ENCODE assay signal across 1 cellular context in the genomic region with DNA sequence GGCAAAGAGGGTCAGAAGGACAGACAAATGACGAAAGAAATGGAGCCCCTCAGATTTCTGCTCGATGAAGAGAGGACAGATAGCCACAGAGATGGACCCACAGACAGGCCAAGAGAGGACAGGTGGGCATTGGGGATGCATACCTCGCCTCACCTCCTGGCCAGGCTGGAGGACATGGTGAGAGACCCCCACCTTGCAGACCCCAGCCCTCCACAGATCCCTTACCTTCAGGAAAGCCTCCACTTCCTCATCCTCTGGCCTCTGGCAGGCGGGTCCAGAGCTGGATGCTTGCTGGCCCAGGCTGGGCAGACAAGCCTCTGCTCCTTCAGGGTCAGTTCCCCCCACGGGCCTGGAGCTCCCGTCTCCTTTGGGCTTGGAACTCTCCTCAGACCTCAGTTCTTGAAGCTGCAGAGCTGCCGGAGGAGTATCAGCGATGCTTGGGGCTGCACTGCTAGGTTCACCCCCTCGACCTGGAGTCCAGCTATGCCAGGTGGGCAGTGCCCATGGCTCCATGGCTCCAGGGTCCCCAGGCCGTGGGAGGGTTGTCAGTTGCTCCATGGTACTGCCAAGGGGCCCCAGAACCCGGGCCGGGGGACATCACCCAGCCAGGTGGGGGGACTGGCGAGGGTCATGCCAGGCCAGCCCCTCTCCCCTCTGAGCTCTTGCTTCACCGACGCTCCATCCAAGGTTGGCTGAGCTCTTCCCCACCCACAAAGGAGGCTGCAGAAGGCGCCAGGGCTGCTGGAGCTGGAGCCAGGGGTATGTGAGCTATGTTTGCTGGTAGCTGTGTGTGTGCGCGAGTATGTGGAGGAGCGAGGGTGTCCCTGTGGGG.
TF ChIP-seq lines count a peak whose summit lies in the region.

No MANE protein-coding gene starts in this region.

TF ChIP-seq in K562, 482 proteins besides CTCF, POLR2A, EP300 and RAD21 (continued from another document and continues in another):
- TF ChIP-seq MBD2 (IDR thresholded peaks at IDR 0.05; ENCODE audit: borderline replicate concordance, low read depth) (no peak), ZNF3 (CRISPR knock-in tag; IDR thresholded peaks at IDR 0.05) (no peak), DMBX1 (CRISPR knock-in tag; IDR thresholded peaks at IDR 0.05; ENCODE audit: borderline replicate concordance) (no peak), NR2C2 (CRISPR knock-in tag; IDR thresholded peaks at IDR 0.05) (0 out of 2 replicates have a peak, but pooled peaks have one; percentile 16), NR2C2 (tag; IDR thresholded peaks at IDR 0.05) (no peak), HNRNPL (IDR thresholded peaks at IDR 0.05; ENCODE audit: low read depth, low read length) (peak; percentile 85; the same call in 1 of the 2 replicates), TRIM24 (IDR thresholded peaks at IDR 0.05) (no peak), RCOR1 (IDR thresholded peaks at IDR 0.05; ENCODE audit: borderline replicate concordance in 1 of 2, low read depth in 2 of 2, low read length in 2 of 2) (no peak), ZNF589 (CRISPR knock-in tag; IDR thresholded peaks at IDR 0.05; ENCODE audit: low read depth) (no peak), HDAC2 (IDR thresholded peaks at IDR 0.05) (no peak), ZNF445 (CRISPR knock-in tag; IDR thresholded peaks at IDR 0.05; ENCODE audit: low read depth) (no peak), FOXM1 (IDR thresholded peaks at IDR 0.05; ENCODE audit: low read depth) (no peak), FOXM1 (CRISPR knock-in tag; IDR thresholded peaks at IDR 0.05; ENCODE audit: low read depth) (no peak), CSDE1 (IDR thresholded peaks at IDR 0.05) (no peak), ESRRA (IDR thresholded peaks at IDR 0.05; ENCODE audit: borderline replicate concordance, low read depth) (no peak), FIP1L1 (IDR thresholded peaks at IDR 0.05; ENCODE audit: low read depth, low read length, poor library complexity, severe bottlenecking) (peak; percentile 98), KLF6 (CRISPR knock-in tag; IDR thresholded peaks at IDR 0.05; ENCODE audit: borderline replicate concordance) (no peak), ZSCAN29 (IDR thresholded peaks at IDR 0.05) (no peak), HIVEP1 (CRISPR knock-in tag; IDR thresholded peaks at IDR 0.05) (no peak), HLTF (IDR thresholded peaks at IDR 0.05) (no peak), CCAR2 (IDR thresholded peaks at IDR 0.05; ENCODE audit: low read depth, low read length) (peak; percentile 100), HCFC1 (IDR thresholded peaks at IDR 0.05; ENCODE audit: low read depth, low read length) (peak; percentile 2; the same call in 1 of the 2 replicates), ZNF431 (CRISPR knock-in tag; IDR thresholded peaks at IDR 0.05) (no peak; the same call in 1 of the 2 replicates), KDM5B (IDR thresholded peaks at IDR 0.05; ENCODE audit: insufficient replicate concordance, low read depth, low read length) (peak; percentile 12), KLF13 (tag; IDR thresholded peaks at IDR 0.05; ENCODE audit: borderline replicate concordance, low read depth) (no peak), TAL1 (IDR thresholded peaks at IDR 0.05) (no peak), SIN3B (IDR thresholded peaks at IDR 0.05; ENCODE audit: low read depth) (no peak), FOXJ3 (CRISPR knock-in tag; IDR thresholded peaks at IDR 0.05) (no peak), KDM4B (IDR thresholded peaks at IDR 0.05; ENCODE audit: borderline replicate concordance in 2 of 2, low read depth in 1 of 2) (peak in 1 of 2 experiments; percentile 59; a peak in 1 of 4 replicates), TCF3 (CRISPR knock-in tag; IDR thresholded peaks at IDR 0.05) (no peak), EP400 (IDR thresholded peaks at IDR 0.05) (no peak), SRSF1 (IDR thresholded peaks at IDR 0.05; ENCODE audit: low read depth, low read length) (0 out of 2 replicates have a peak, but pooled peaks have one; percentile 90), SREBF1 (IDR thresholded peaks at IDR 0.05; ENCODE audit: borderline replicate concordance, low read depth, low read length) (no peak), PHB (CRISPR knock-in tag; IDR thresholded peaks at IDR 0.05) (no peak), KLF10 (CRISPR knock-in tag; IDR thresholded peaks at IDR 0.05) (no peak), ZNF239 (CRISPR knock-in tag; IDR thresholded peaks at IDR 0.05) (no peak), SRF (CRISPR knock-in tag; IDR thresholded peaks at IDR 0.05) (no peak), BHLHE40 (IDR thresholded peaks at IDR 0.05; ENCODE audit: low read length) (peak; percentile 5; the same call in 1 of the 2 replicates), CBX1 (IDR thresholded peaks at IDR 0.05; ENCODE audit: low read depth) (no peak)
- TF ChIP-seq, protein P1, sequence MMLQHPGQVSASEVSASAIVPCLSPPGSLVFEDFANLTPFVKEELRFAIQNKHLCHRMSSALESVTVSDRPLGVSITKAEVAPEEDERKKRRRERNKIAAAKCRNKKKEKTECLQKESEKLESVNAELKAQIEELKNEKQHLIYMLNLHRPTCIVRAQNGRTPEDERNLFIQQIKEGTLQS (IDR thresholded peaks at IDR 0.05): no peak
- TF ChIP-seq, protein P1 (CRISPR knock-in tag; conservative IDR thresholded peaks at IDR 0.05): no peak; the same call in 1 of the 2 replicates
- TF ChIP-seq, protein P2, sequence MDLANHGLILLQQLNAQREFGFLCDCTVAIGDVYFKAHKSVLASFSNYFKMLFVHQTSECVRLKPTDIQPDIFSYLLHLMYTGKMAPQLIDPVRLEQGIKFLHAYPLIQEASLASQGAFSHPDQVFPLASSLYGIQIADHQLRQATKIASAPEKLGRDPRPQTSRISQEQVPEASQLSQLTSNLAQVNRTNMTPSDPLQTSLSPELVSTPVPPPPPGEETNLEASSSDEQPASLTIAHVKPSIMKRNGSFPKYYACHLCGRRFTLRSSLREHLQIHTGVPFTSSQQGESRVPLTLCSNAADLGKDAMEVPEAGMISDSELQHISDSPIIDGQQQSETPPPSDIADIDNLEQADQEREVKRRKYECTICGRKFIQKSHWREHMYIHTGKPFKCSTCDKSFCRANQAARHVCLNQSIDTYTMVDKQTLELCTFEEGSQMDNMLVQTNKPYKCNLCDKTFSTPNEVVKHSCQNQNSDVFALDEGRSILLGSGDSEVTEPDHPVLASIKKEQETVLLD (IDR thresholded peaks at IDR 0.05): no peak
- TF ChIP-seq, protein P3, sequence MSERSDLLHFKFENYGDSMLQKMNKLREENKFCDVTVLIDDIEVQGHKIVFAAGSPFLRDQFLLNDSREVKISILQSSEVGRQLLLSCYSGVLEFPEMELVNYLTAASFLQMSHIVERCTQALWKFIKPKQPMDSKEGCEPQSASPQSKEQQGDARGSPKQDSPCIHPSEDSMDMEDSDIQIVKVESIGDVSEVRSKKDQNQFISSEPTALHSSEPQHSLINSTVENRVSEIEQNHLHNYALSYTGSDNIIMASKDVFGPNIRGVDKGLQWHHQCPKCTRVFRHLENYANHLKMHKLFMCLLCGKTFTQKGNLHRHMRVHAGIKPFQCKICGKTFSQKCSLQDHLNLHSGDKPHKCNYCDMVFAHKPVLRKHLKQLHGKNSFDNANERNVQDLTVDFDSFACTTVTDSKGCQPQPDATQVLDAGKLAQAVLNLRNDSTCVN (CRISPR knock-in tag; IDR thresholded peaks at IDR 0.05): no peak
- TF ChIP-seq, protein P4, sequence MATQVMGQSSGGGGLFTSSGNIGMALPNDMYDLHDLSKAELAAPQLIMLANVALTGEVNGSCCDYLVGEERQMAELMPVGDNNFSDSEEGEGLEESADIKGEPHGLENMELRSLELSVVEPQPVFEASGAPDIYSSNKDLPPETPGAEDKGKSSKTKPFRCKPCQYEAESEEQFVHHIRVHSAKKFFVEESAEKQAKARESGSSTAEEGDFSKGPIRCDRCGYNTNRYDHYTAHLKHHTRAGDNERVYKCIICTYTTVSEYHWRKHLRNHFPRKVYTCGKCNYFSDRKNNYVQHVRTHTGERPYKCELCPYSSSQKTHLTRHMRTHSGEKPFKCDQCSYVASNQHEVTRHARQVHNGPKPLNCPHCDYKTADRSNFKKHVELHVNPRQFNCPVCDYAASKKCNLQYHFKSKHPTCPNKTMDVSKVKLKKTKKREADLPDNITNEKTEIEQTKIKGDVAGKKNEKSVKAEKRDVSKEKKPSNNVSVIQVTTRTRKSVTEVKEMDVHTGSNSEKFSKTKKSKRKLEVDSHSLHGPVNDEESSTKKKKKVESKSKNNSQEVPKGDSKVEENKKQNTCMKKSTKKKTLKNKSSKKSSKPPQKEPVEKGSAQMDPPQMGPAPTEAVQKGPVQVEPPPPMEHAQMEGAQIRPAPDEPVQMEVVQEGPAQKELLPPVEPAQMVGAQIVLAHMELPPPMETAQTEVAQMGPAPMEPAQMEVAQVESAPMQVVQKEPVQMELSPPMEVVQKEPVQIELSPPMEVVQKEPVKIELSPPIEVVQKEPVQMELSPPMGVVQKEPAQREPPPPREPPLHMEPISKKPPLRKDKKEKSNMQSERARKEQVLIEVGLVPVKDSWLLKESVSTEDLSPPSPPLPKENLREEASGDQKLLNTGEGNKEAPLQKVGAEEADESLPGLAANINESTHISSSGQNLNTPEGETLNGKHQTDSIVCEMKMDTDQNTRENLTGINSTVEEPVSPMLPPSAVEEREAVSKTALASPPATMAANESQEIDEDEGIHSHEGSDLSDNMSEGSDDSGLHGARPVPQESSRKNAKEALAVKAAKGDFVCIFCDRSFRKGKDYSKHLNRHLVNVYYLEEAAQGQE (CRISPR knock-in tag; IDR thresholded peaks at IDR 0.05; ENCODE audit: low read depth): no peak
- TF ChIP-seq, protein P5, sequence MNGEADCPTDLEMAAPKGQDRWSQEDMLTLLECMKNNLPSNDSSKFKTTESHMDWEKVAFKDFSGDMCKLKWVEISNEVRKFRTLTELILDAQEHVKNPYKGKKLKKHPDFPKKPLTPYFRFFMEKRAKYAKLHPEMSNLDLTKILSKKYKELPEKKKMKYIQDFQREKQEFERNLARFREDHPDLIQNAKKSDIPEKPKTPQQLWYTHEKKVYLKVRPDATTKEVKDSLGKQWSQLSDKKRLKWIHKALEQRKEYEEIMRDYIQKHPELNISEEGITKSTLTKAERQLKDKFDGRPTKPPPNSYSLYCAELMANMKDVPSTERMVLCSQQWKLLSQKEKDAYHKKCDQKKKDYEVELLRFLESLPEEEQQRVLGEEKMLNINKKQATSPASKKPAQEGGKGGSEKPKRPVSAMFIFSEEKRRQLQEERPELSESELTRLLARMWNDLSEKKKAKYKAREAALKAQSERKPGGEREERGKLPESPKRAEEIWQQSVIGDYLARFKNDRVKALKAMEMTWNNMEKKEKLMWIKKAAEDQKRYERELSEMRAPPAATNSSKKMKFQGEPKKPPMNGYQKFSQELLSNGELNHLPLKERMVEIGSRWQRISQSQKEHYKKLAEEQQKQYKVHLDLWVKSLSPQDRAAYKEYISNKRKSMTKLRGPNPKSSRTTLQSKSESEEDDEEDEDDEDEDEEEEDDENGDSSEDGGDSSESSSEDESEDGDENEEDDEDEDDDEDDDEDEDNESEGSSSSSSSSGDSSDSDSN (IDR thresholded peaks at IDR 0.05; ENCODE audit: borderline replicate concordance in 1 of 2, low read depth in 2 of 2, low read length in 2 of 2): no peak
- TF ChIP-seq, protein P6, sequence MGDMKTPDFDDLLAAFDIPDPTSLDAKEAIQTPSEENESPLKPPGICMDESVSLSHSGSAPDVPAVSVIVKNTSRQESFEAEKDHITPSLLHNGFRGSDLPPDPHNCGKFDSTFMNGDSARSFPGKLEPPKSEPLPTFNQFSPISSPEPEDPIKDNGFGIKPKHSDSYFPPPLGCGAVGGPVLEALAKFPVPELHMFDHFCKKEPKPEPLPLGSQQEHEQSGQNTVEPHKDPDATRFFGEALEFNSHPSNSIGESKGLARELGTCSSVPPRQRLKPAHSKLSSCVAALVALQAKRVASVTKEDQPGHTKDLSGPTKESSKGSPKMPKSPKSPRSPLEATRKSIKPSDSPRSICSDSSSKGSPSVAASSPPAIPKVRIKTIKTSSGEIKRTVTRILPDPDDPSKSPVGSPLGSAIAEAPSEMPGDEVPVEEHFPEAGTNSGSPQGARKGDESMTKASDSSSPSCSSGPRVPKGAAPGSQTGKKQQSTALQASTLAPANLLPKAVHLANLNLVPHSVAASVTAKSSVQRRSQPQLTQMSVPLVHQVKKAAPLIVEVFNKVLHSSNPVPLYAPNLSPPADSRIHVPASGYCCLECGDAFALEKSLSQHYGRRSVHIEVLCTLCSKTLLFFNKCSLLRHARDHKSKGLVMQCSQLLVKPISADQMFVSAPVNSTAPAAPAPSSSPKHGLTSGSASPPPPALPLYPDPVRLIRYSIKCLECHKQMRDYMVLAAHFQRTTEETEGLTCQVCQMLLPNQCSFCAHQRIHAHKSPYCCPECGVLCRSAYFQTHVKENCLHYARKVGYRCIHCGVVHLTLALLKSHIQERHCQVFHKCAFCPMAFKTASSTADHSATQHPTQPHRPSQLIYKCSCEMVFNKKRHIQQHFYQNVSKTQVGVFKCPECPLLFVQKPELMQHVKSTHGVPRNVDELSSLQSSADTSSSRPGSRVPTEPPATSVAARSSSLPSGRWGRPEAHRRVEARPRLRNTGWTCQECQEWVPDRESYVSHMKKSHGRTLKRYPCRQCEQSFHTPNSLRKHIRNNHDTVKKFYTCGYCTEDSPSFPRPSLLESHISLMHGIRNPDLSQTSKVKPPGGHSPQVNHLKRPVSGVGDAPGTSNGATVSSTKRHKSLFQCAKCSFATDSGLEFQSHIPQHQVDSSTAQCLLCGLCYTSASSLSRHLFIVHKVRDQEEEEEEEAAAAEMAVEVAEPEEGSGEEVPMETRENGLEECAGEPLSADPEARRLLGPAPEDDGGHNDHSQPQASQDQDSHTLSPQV (IDR thresholded peaks at IDR 0.05): no peak
- TF ChIP-seq, protein P7, sequence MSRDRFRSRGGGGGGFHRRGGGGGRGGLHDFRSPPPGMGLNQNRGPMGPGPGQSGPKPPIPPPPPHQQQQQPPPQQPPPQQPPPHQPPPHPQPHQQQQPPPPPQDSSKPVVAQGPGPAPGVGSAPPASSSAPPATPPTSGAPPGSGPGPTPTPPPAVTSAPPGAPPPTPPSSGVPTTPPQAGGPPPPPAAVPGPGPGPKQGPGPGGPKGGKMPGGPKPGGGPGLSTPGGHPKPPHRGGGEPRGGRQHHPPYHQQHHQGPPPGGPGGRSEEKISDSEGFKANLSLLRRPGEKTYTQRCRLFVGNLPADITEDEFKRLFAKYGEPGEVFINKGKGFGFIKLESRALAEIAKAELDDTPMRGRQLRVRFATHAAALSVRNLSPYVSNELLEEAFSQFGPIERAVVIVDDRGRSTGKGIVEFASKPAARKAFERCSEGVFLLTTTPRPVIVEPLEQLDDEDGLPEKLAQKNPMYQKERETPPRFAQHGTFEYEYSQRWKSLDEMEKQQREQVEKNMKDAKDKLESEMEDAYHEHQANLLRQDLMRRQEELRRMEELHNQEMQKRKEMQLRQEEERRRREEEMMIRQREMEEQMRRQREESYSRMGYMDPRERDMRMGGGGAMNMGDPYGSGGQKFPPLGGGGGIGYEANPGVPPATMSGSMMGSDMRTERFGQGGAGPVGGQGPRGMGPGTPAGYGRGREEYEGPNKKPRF (IDR thresholded peaks at IDR 0.05; ENCODE audit: low read depth, low read length): no peak
- TF ChIP-seq, protein P8, sequence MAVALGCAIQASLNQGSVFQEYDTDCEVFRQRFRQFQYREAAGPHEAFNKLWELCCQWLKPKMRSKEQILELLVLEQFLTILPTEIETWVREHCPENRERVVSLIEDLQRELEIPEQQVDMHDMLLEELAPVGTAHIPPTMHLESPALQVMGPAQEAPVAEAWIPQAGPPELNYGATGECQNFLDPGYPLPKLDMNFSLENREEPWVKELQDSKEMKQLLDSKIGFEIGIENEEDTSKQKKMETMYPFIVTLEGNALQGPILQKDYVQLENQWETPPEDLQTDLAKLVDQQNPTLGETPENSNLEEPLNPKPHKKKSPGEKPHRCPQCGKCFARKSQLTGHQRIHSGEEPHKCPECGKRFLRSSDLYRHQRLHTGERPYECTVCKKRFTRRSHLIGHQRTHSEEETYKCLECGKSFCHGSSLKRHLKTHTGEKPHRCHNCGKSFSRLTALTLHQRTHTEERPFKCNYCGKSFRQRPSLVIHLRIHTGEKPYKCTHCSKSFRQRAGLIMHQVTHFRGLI (CRISPR knock-in tag; IDR thresholded peaks at IDR 0.05): no peak
